16 cellular contexts compared by ENCODE assay signal in genomic region chr10:122282909-122283308, GRCh38. TPM values are rescaled to one million over a fixed set of nuclear protein-coding genes. Genes with fewer than 3 reads are reported as not detected.
"Had no signal": no experiment of that assay in that cellular context is flagged by ENCODE, and none has a peak within 500 bp of the region (broad histone marks: within the 10 kb centered on the region; RNA-seq: fewer than 3 reads in every experiment).

No MANE protein-coding gene starts in this region.

- H3K27ac Mint-ChIP-seq: immature natural killer cell, natural killer cell, T-helper 17 cell had no signal

- H3K4me3 Mint-ChIP-seq: immature natural killer cell, natural killer cell, T-helper 17 cell had no signal

- H3K4me3 ChIP-seq: mucosa of descending colon, tibial nerve had no signal

- H3K27me3 ChIP-seq: brain microvascular endothelial cell, tibial nerve had no signal

- H3K36me3 ChIP-seq: brain microvascular endothelial cell, tibial nerve had no signal

- H3K27ac ChIP-seq: brain microvascular endothelial cell, tibial nerve had no signal

- H3K9me3 Mint-ChIP-seq: activated naive CD4-positive, alpha-beta T cell treated with anti-CD3 and anti-CD28 coated beads, Interleukin-2, amount 50 U/mL, for 72 hours; immature natural killer cell; natural killer cell had no signal

- H3K36me3 Mint-ChIP-seq: activated naive CD4-positive, alpha-beta T cell treated with anti-CD3 and anti-CD28 coated beads, Interleukin-2, amount 50 U/mL, for 72 hours; immature natural killer cell; natural killer cell had no signal

- H3K9me3 ChIP-seq: mucosa of descending colon, tibial nerve had no signal

- DNase-seq: activated effector memory CD4-positive, alpha-beta T cell treated with Interleukin-2 at 50 U/mL for 16 hours; amniotic stem cell; cerebellar nuclear complex; immature natural killer cell; left colon; mucosa of descending colon; natural killer cell; stimulated activated CD4-positive, alpha-beta T cell treated with anti-CD3 and anti-CD28 coated beads, Interleukin-4, amount 100 ng/mL, for 4 hours; T-helper 17 cell had no signal

- FAIRE-seq: TTC549 had no signal

- H3K4me1 Mint-ChIP-seq: immature natural killer cell had no signal

- ATAC-seq: activated CD4-positive, CD25-positive, alpha-beta regulatory T cell treated with anti-CD3 and anti-CD28 coated beads, Interleukin-2, amount 50 U/mL, for 24 hours; left colon; mucosa of descending colon; natural killer cell; T-helper 17 cell had no signal

RNA-seq across cellular contexts. Expression of gene BTBD16, which starts 11.8 kb away (rescaled TPM):
- total RNA-seq: activated naive CD4-positive, alpha-beta T cell treated with anti-CD3 and anti-CD28 coated beads, Interleukin-2, amount 50 U/mL, for 72 hours; lung microvascular endothelial cell; natural killer cell; osteoblast; T-helper 17 cell had no signal
